Comparison of ENCODE assay signal across 22 cellular contexts in the genomic region with DNA sequence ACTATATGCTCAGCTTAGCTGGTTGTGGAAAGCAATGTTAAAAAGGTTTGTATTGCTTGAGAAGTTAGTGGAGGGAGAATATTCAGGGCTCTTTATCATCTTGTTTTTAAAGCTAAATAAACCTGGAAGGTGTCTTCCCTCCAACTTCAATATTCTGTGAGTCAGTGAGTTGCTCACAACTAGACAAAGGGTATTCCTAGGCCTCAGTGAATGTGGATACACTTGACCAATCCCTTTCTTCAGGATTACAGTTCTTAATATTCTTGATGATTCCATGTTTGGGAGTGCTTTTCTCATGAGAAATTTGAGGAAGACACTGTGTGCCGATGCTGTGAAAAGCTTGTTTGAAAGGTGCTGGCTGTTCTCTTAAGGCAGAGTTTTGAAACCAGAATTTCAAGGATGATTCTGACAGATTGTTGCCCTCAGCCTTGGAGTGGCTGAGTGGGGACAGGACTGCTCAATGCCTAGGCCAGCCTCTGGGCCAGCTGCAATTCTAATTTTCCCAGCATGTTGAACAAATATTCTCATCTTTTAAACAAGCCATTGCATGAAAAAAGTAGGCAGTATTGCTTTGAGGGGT. TPM values are rescaled to one million over a fixed set of nuclear protein-coding genes. Genes with fewer than 3 reads are reported as not detected.
A peak's percentile ranks its signal among the peaks of the same experiment; 100 is the strongest.
DNase-seq lines count a peak whose midpoint lies in the region; ATAC-seq and TF ChIP-seq lines count a peak whose summit lies in the region.
"Had no signal": no experiment of that assay in that cellular context is flagged by ENCODE, and none has a peak within 500 bp of the region (broad histone marks: within the 10 kb centered on the region; RNA-seq: fewer than 3 reads in every experiment).

No MANE protein-coding gene starts in this region.

- no peak for DNase-seq in natural killer cell
- DNase-seq in natural killer cell treated with Interleukin-12 subunit alpha and Interleukin-12 subunit beta and Interleukin-15 and Interleukin-18, amount 100 ng/mL, for 72 hours (ENCODE audit: low spot score) = no peak
- DNase-seq in epithelial cell of esophagus (ENCODE audit: low read depth) = peak; percentile 24
- DNase-seq in kidney glomerular epithelial cell (lab: John Stamatoyannopoulos, UW) = peak; percentile 51
- DNase-seq in activated T-cell treated with anti-CD3 and anti-CD28 coated beads, Interleukin-2, amount 50 U/mL, for 1 hour = no peak
- no peak for DNase-seq in activated CD4-positive, alpha-beta memory T cell treated with anti-CD3 and anti-CD28 coated beads, Interleukin-2, amount 10 ng/mL, durations not matched to agents 7 days and 5 days
- no peak for DNase-seq in SK-N-DZ (ENCODE audit: low spot score)
- DNase-seq: Calu3; CD8-positive, alpha-beta T cell; DMS53; EL; MV-4-11; NCI-H1417; NCI-H187; NCI-H2107; NCI-H2227 treated with DMSO at 0.1 percent for 48 hours; NCI-H510A treated with DMSO at 0.1 percent for 48 hours; NCI-H774; OCI-M1; RPMI8226; SJCRH30 had no signal

- ATAC-seq in natural killer cell = no peak
- ATAC-seq in natural killer cell treated with Interleukin-12 subunit alpha and Interleukin-12 subunit beta and Interleukin-15 and Interleukin-18, amount 100 ng/mL, for 72 hours = no peak
- no peak for ATAC-seq in stimulated activated memory B cell treated with anti-CD40 and anti-IgM and Interleukin-4, amounts not matched to agents 10 μg/mL and 1 μg/mL and 100 μg/mL, for 72 hours
- ATAC-seq: CD8-positive, alpha-beta T cell had no signal

- H3K27me3 Mint-ChIP-seq in natural killer cell (ENCODE audit: low read depth in 2 of 2) = no peaks in the 10 kb centered on the region
- H3K27me3 Mint-ChIP-seq in natural killer cell treated with Interleukin-12 subunit alpha and Interleukin-12 subunit beta and Interleukin-15 and Interleukin-18, amount 100 ng/mL, for 72 hours = no peaks in the 10 kb centered on the region
- H3K27me3 Mint-ChIP-seq in stimulated activated memory B cell treated with anti-CD40 and anti-IgM and Interleukin-4, amounts not matched to agents 10 μg/mL and 1 μg/mL and 100 μg/mL, for 72 hours = no peaks in the 10 kb centered on the region
- no peaks in the 10 kb centered on the region for H3K27me3 Mint-ChIP-seq in activated CD4-positive, alpha-beta memory T cell treated with anti-CD3 and anti-CD28 coated beads, Interleukin-2, amount 10 ng/mL, durations not matched to agents 7 days and 5 days

- intact Hi-C loops in natural killer cell (cut with micrococcal nuclease) = no loop called here

- H3K4me3 Mint-ChIP-seq in natural killer cell = no peak overlapping the region
- H3K4me3 Mint-ChIP-seq in natural killer cell treated with Interleukin-12 subunit alpha and Interleukin-12 subunit beta and Interleukin-15 and Interleukin-18, amount 100 ng/mL, for 72 hours = no peak overlapping the region
- no peak overlapping the region for H3K4me3 Mint-ChIP-seq in stimulated activated memory B cell treated with anti-CD40 and anti-IgM and Interleukin-4, amounts not matched to agents 10 μg/mL and 1 μg/mL and 100 μg/mL, for 72 hours
- H3K4me3 Mint-ChIP-seq in activated CD4-positive, alpha-beta memory T cell treated with anti-CD3 and anti-CD28 coated beads, Interleukin-2, amount 10 ng/mL, durations not matched to agents 7 days and 5 days = no peak overlapping the region
- H3K4me3 Mint-ChIP-seq: CD8-positive, alpha-beta T cell had no signal

- TF ChIP-seq CTCF in natural killer cell (IDR thresholded peaks at IDR 0.05) (no peak), epithelial cell of esophagus (IDR thresholded peaks at IDR 0.05; ENCODE audit: insufficient read depth, low read depth, low read length, missing control alignments) (no peak)

- POLR2A ChIA-PET in activated CD4-positive, alpha-beta memory T cell treated with anti-CD3 and anti-CD28 coated beads, Interleukin-2, amount 10 ng/mL, durations not matched to agents 7 days and 5 days (lab: Charles Lee) = interaction anchor here (1.0 to 1.3 kb wide), 2 partner anchors 30 to 53 kb away, joined by 3 to 4 read pairs; a partner anchor contains a TSS

- H3K4me1 Mint-ChIP-seq in natural killer cell = peaks cover 72 to 77% of the 10 kb centered on the region in 2 donors
- H3K4me1 Mint-ChIP-seq in natural killer cell treated with Interleukin-12 subunit alpha and Interleukin-12 subunit beta and Interleukin-15 and Interleukin-18, amount 100 ng/mL, for 72 hours (ENCODE audit: low read depth in 2 of 2) = peaks cover 43 to 52% of the 10 kb centered on the region in 2 donors
- peaks cover 67% of the 10 kb centered on the region for H3K4me1 Mint-ChIP-seq in stimulated activated memory B cell treated with anti-CD40 and anti-IgM and Interleukin-4, amounts not matched to agents 10 μg/mL and 1 μg/mL and 100 μg/mL, for 72 hours
- H3K4me1 Mint-ChIP-seq in activated CD4-positive, alpha-beta memory T cell treated with anti-CD3 and anti-CD28 coated beads, Interleukin-2, amount 10 ng/mL, durations not matched to agents 7 days and 5 days = peaks cover 40% of the 10 kb centered on the region

- peak overlapping the region; percentile 2 to 48 for H3K27ac Mint-ChIP-seq in natural killer cell
- no peak overlapping the region for H3K27ac Mint-ChIP-seq in natural killer cell treated with Interleukin-12 subunit alpha and Interleukin-12 subunit beta and Interleukin-15 and Interleukin-18, amount 100 ng/mL, for 72 hours
- peak overlapping the region; percentile 54 for H3K27ac Mint-ChIP-seq in stimulated activated memory B cell treated with anti-CD40 and anti-IgM and Interleukin-4, amounts not matched to agents 10 μg/mL and 1 μg/mL and 100 μg/mL, for 72 hours
- no peak overlapping the region for H3K27ac Mint-ChIP-seq in activated CD4-positive, alpha-beta memory T cell treated with anti-CD3 and anti-CD28 coated beads, Interleukin-2, amount 10 ng/mL, durations not matched to agents 7 days and 5 days

- no peaks in the 10 kb centered on the region for H3K36me3 Mint-ChIP-seq in natural killer cell
- no peaks in the 10 kb centered on the region for H3K36me3 Mint-ChIP-seq in natural killer cell treated with Interleukin-12 subunit alpha and Interleukin-12 subunit beta and Interleukin-15 and Interleukin-18, amount 100 ng/mL, for 72 hours
- H3K36me3 Mint-ChIP-seq in stimulated activated memory B cell treated with anti-CD40 and anti-IgM and Interleukin-4, amounts not matched to agents 10 μg/mL and 1 μg/mL and 100 μg/mL, for 72 hours = no peaks in the 10 kb centered on the region
- peaks cover 7% of the 10 kb centered on the region for H3K36me3 Mint-ChIP-seq in activated CD4-positive, alpha-beta memory T cell treated with anti-CD3 and anti-CD28 coated beads, Interleukin-2, amount 10 ng/mL, durations not matched to agents 7 days and 5 days (ENCODE audit: low read depth)

- CTCF ChIA-PET in activated CD4-positive, alpha-beta memory T cell treated with anti-CD3 and anti-CD28 coated beads, Interleukin-2, amount 10 ng/mL, durations not matched to agents 7 days and 5 days (lab: Charles Lee) = no interaction called here

- no peak overlapping the region for H3K4me3 ChIP-seq in epithelial cell of esophagus (ENCODE audit: low read length)
- H3K4me3 ChIP-seq: SJCRH30 had no signal

- no peaks in the 10 kb centered on the region for H3K9me3 Mint-ChIP-seq in natural killer cell
- no peaks in the 10 kb centered on the region for H3K9me3 Mint-ChIP-seq in natural killer cell treated with Interleukin-12 subunit alpha and Interleukin-12 subunit beta and Interleukin-15 and Interleukin-18, amount 100 ng/mL, for 72 hours
- H3K9me3 Mint-ChIP-seq in stimulated activated memory B cell treated with anti-CD40 and anti-IgM and Interleukin-4, amounts not matched to agents 10 μg/mL and 1 μg/mL and 100 μg/mL, for 72 hours = no peaks in the 10 kb centered on the region
- H3K9me3 Mint-ChIP-seq in activated CD4-positive, alpha-beta memory T cell treated with anti-CD3 and anti-CD28 coated beads, Interleukin-2, amount 10 ng/mL, durations not matched to agents 7 days and 5 days = peaks cover 2% of the 10 kb centered on the region
- H3K9me3 Mint-ChIP-seq: CD8-positive, alpha-beta T cell had no signal

RNA-seq across cellular contexts. Expression of a gene that starts 30.1 kb away (rescaled TPM):
- total RNA-seq in natural killer cell = 10 to 100 TPM; 30.1 to 35.0 (median 33.7) TPM
- total RNA-seq in natural killer cell treated with Interleukin-12 subunit alpha and Interleukin-12 subunit beta and Interleukin-15 and Interleukin-18, amount 100 ng/mL, for 72 hours = 10 to 100 TPM; 34.9 to 35.6 TPM
- total RNA-seq in activated CD4-positive, alpha-beta memory T cell treated with anti-CD3 and anti-CD28 coated beads, Interleukin-2, amount 10 ng/mL, durations not matched to agents 7 days and 5 days = 10 to 100 TPM; 30.2 to 30.3 TPM
- 29.7 and 30.3 TPM in 2 replicates for polyA plus RNA-seq in SK-N-DZ (2014; cell fraction: cytosol; rRNA removed)
- polyA plus RNA-seq in SK-N-DZ (2014; cell fraction: nucleus; rRNA removed) = 17.2 and 20.4 TPM in 2 replicates

RNA-seq across cellular contexts. Expression of a gene that starts 53.5 kb away (rescaled TPM):
- total RNA-seq in natural killer cell = 10 to 100 TPM; 16.8 to 20.8 (median 17.5) TPM
- total RNA-seq in natural killer cell treated with Interleukin-12 subunit alpha and Interleukin-12 subunit beta and Interleukin-15 and Interleukin-18, amount 100 ng/mL, for 72 hours = 1 to 10 TPM; 6.7 to 7.0 TPM
- total RNA-seq in activated CD4-positive, alpha-beta memory T cell treated with anti-CD3 and anti-CD28 coated beads, Interleukin-2, amount 10 ng/mL, durations not matched to agents 7 days and 5 days = 10 to 100 TPM in 1 of 2 experiments, 1 to 10 TPM in 1; 9.7 to 12.6 TPM
- 6.2 and 7.4 TPM in 2 replicates for polyA plus RNA-seq in SK-N-DZ (2014; cell fraction: cytosol; rRNA removed)
- polyA plus RNA-seq in SK-N-DZ (2014; cell fraction: nucleus; rRNA removed) = 4.8 and 4.9 TPM in 2 replicates

Comparison
In these comparisons a context has a peak if more than half of its experiments do, and no peak if none do; other contexts are left out.
1. H3K27ac Mint-ChIP-seq: peak in natural killer cell (2 of 2) and stimulated activated memory B cell treated with anti-CD40 and anti-IgM and Interleukin-4, amounts not matched to agents 10 μg/mL and 1 μg/mL and 100 μg/mL, for 72 hours (single experiment); none in natural killer cell treated with Interleukin-12 subunit alpha and Interleukin-12 subunit beta and Interleukin-15 and Interleukin-18, amount 100 ng/mL, for 72 hours (0 of 2) and activated CD4-positive, alpha-beta memory T cell treated with anti-CD3 and anti-CD28 coated beads, Interleukin-2, amount 10 ng/mL, durations not matched to agents 7 days and 5 days (single experiment).
2. DNase-seq: peak in epithelial cell of esophagus (single experiment) and kidney glomerular epithelial cell (single experiment); none in natural killer cell (single experiment), natural killer cell treated with Interleukin-12 subunit alpha and Interleukin-12 subunit beta and Interleukin-15 and Interleukin-18, amount 100 ng/mL, for 72 hours (single experiment), activated T-cell treated with anti-CD3 and anti-CD28 coated beads, Interleukin-2, amount 50 U/mL, for 1 hour (single experiment), activated CD4-positive, alpha-beta memory T cell treated with anti-CD3 and anti-CD28 coated beads, Interleukin-2, amount 10 ng/mL, durations not matched to agents 7 days and 5 days (single experiment) and SK-N-DZ (single experiment).